15 cellular contexts compared by ENCODE assay signal in genomic region chr5:104569621-104570020, GRCh38.
A peak's percentile ranks its signal among the peaks of the same experiment; 100 is the strongest.
DNase-seq lines count a peak whose midpoint lies in the region; ATAC-seq and TF ChIP-seq lines count a peak whose summit lies in the region.
"Had no signal": no experiment of that assay in that cellular context is flagged by ENCODE, and none has a peak within 500 bp of the region (broad histone marks: within the 10 kb centered on the region; RNA-seq: fewer than 3 reads in every experiment).

No MANE protein-coding gene starts in this region.

- no peak overlapping the region for H3K9ac ChIP-seq in PC-3 (ENCODE audit: low read length)
- H3K9ac ChIP-seq in fibroblast of lung (ENCODE audit: insufficient read depth, low read length): no peak overlapping the region
- H3K9ac ChIP-seq: BLaER1 treated with 17β-estradiol and CSF1 and Interleukin-3, amounts not matched to agents 10 nM and 100 nM had no signal

- H3K36me3 ChIP-seq in PC-3 (ENCODE audit: low read depth, low read length) (no peaks in the 10 kb centered on the region), fibroblast of lung (ENCODE audit: control insufficient read depth, insufficient read depth, low read length) (no peaks in the 10 kb centered on the region), HAP-1 (replicated peaks) (no peaks in the 10 kb centered on the region)
- H3K36me3 ChIP-seq: BLaER1 treated with 17β-estradiol and CSF1 and Interleukin-3, amounts not matched to agents 10 nM and 100 nM had no signal

- intact Hi-C loops in PC-3 (cut with micrococcal nuclease): no loop called here

- no peak overlapping the region for H3K27ac ChIP-seq in PC-3 (ENCODE audit: low read length)
- H3K27ac ChIP-seq in fibroblast of lung (ENCODE audit: insufficient read depth, low read length): no peak overlapping the region
- H3K27ac ChIP-seq: BLaER1 treated with 17β-estradiol and CSF1 and Interleukin-3, amounts not matched to agents 10 nM and 100 nM had no signal

- H3K27me3 ChIP-seq in PC-3 (ENCODE audit: low read length) (no peaks in the 10 kb centered on the region), fibroblast of lung (ENCODE audit: control insufficient read depth, insufficient read depth, low read length) (no peaks in the 10 kb centered on the region), HAP-1 (ENCODE audit: low read depth) (no peaks in the 10 kb centered on the region)
- H3K27me3 ChIP-seq: BLaER1 treated with 17β-estradiol and CSF1 and Interleukin-3, amounts not matched to agents 10 nM and 100 nM had no signal

- in situ Hi-C loops in HAP-1 (cut with MboI; ENCODE audit: low sequenced_read_pairs): no loop called here

- BruUV-seq in PC-3 (replicated peaks; lab: Mats Ljungman, UMichigan): no TSS peak

- CTCF ChIA-PET in PC-3 (lab: Charles Lee): interaction anchor here (0.6 kb wide), 1 partner anchor 627 kb away, joined by 4 read pairs; no protein-coding TSS in a partner anchor

- H2AFZ ChIP-seq in PC-3 (ENCODE audit: low read length) (no peak overlapping the region), fibroblast of lung (ENCODE audit: low read length) (no peak overlapping the region)

- no peak; the same call in 1 of the 2 replicates for ATAC-seq in PC-3
- ATAC-seq in HG03457 (IDR thresholded peaks at IDR 0.05; ENCODE audit: unreplicated experiment): no peak
- ATAC-seq: K562 had no signal

- POLR2A ChIA-PET in PC-3 (lab: Charles Lee; ENCODE audit: unreplicated experiment): no interaction called here

- DNase-seq in HS-27A (ENCODE audit: low read depth) (peak; percentile 0), PC-3 (peak; percentile 24), fibroblast of lung (ENCODE audit: low read depth in 2 of 2) (peak; percentile 28 to 35), skeletal muscle cell (ENCODE audit: low read depth) (peak; percentile 7), inferior parietal cortex (ENCODE audit: extremely low spot score) (no peak), HAP-1 (ENCODE audit: low spot score in 2 of 2) (no peak)
- DNase-seq: 8988T; ACHN; CD4-positive, CD25-positive, alpha-beta regulatory T cell; DMS53; GF-D8; HCEC 1CT had no signal

- 0 out of 2 replicates have a peak, but pooled peaks cover 6% of the 10 kb centered on the region for H3K9me2 ChIP-seq in PC-3 (replicated peaks; ENCODE audit: low read length)

- H3K79me2 ChIP-seq in PC-3 (ENCODE audit: low read length) (no peaks in the 10 kb centered on the region), fibroblast of lung (ENCODE audit: control insufficient read depth, insufficient read depth, low read length) (no peaks in the 10 kb centered on the region)

- H4K20me1 ChIP-seq in PC-3 (ENCODE audit: low read length): no peaks in the 10 kb centered on the region
- H4K20me1 ChIP-seq in fibroblast of lung (ENCODE audit: control insufficient read depth, extremely low read depth, insufficient read depth, low read length): no peaks in the 10 kb centered on the region
- H4K20me1 ChIP-seq: BLaER1 treated with 17β-estradiol and CSF1 and Interleukin-3, amounts not matched to agents 10 nM and 100 nM had no signal

- no peaks in the 10 kb centered on the region for H3F3A ChIP-seq in PC-3 (ENCODE audit: low read length, unreplicated experiment)

- TF ChIP-seq CTCF in PC-3 (conservative IDR thresholded peaks at IDR 0.05; ENCODE audit: low read depth, low read length) (no peak), fibroblast of lung (conservative IDR thresholded peaks at IDR 0.05 in 1 of 2, IDR thresholded peaks at IDR 0.05 in 1 of 2; ENCODE audit: low read depth in 1 of 2, low read length in 2 of 2) (no peak)

- no peak overlapping the region for H3K4me3 ChIP-seq in PC-3 (ENCODE audit: low read length)
- no peak overlapping the region for H3K4me3 ChIP-seq in fibroblast of lung (replicated peaks in 1 of 4; ENCODE audit: control extremely low read depth in 1 of 4, insufficient read depth in 1 of 4, low read depth in 3 of 4, low read length in 4 of 4)
- H3K4me3 ChIP-seq in skeletal muscle cell (ENCODE audit: low read depth, low read length): no peak overlapping the region
- no peak overlapping the region for H3K4me3 ChIP-seq in HAP-1
- H3K4me3 ChIP-seq: BLaER1 treated with 17β-estradiol and CSF1 and Interleukin-3, amounts not matched to agents 10 nM and 100 nM; K562 had no signal

- H3K9me3 ChIP-seq in PC-3 (ENCODE audit: low read length): no peaks in the 10 kb centered on the region
- no peaks in the 10 kb centered on the region for H3K9me3 ChIP-seq in fibroblast of lung (ENCODE audit: control insufficient read depth, insufficient read depth, low read depth, low read length)
- peaks cover 2% of the 10 kb centered on the region; the same call in 1 of the 2 replicates for H3K9me3 ChIP-seq in HAP-1
- H3K9me3 ChIP-seq: BLaER1 treated with 17β-estradiol and CSF1 and Interleukin-3, amounts not matched to agents 10 nM and 100 nM had no signal

- no peaks in the 10 kb centered on the region for H3K4me1 ChIP-seq in PC-3 (ENCODE audit: insufficient read depth, low read length)
- H3K4me1 ChIP-seq in fibroblast of lung (ENCODE audit: control insufficient read depth, extremely low read depth, insufficient read depth, low read length): no peaks in the 10 kb centered on the region
- H3K4me1 ChIP-seq in HAP-1: no peaks in the 10 kb centered on the region
- H3K4me1 ChIP-seq: BLaER1 treated with 17β-estradiol and CSF1 and Interleukin-3, amounts not matched to agents 10 nM and 100 nM had no signal

- H3K4me2 ChIP-seq in PC-3 (ENCODE audit: low read length): no peak overlapping the region
- H3K4me2 ChIP-seq in fibroblast of lung (ENCODE audit: extremely low read depth, insufficient read depth, low read length): no peak overlapping the region
- H3K4me2 ChIP-seq: BLaER1 treated with 17β-estradiol and CSF1 and Interleukin-3, amounts not matched to agents 10 nM and 100 nM had no signal

Comparison
In these comparisons a context has a peak if more than half of its experiments do, and no peak if none do; other contexts are left out.
1. DNase-seq: peak in HS-27A (single experiment), PC-3 (single experiment), fibroblast of lung (2 of 2) and skeletal muscle cell (single experiment); none in inferior parietal cortex (single experiment) and HAP-1 (0 of 2).